In the genomic region with DNA sequence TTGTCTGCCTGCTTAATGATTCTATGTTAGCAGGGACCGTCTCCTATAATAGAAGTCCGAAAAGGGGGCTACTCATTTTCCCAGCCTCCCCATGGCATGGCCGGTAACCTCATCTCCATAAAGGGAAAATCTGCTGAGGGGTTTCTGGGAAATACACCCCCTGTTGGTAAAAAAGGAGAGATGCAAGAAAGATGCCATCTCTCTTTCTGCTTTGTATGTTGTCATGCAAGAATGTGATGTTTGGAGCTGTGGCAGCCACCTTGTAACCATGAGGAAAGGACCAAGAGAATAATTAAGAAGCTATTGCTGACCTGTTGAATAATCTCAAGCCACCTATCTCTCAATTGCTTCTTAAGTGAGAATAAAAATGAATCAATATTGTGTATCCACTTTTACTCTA, we compare ENCODE assay signal across 1 cellular context.
TF ChIP-seq lines count a peak whose summit lies in the region.

No MANE protein-coding gene starts in this region.

TF ChIP-seq in K562, 482 proteins besides CTCF, POLR2A, EP300 and RAD21:
- peak; percentile 81 for TF ChIP-seq RBM25 (IDR thresholded peaks at IDR 0.05; ENCODE audit: low read depth, low read length, severe bottlenecking)
- TF ChIP-seq CEBPG (CRISPR knock-in tag; IDR thresholded peaks at IDR 0.05), result no peak
- no peak for TF ChIP-seq CEBPG (tag; conservative IDR thresholded peaks at IDR 0.05 in 1 of 2, IDR thresholded peaks at IDR 0.05 in 1 of 2)
- no peak for TF ChIP-seq CHD2 (IDR thresholded peaks at IDR 0.05; ENCODE audit: low read depth, low read length)
- no peak for TF ChIP-seq PTBP1 (IDR thresholded peaks at IDR 0.05; ENCODE audit: low read depth, low read length)
- no peak for TF ChIP-seq C11orf30 (IDR thresholded peaks at IDR 0.05; ENCODE audit: low read depth)
